In genomic region chr4:7129871-7130609, GRCh38 we compare ENCODE assay signal across 26 cellular contexts.
DNase-seq lines count a peak whose midpoint lies in the region; ATAC-seq, FAIRE-seq and TF ChIP-seq lines count a peak whose summit lies in the region.
"Had no signal": no experiment of that assay in that cellular context is flagged by ENCODE, and none has a peak within 500 bp of the region (broad histone marks: within the 10 kb centered on the region; RNA-seq: fewer than 3 reads in every experiment).

No MANE protein-coding gene starts in this region.

- in situ Hi-C loops in HepG2 (cut with HindIII; ENCODE audit: extremely low pct_ligation_motif_present, low pct_unique_long_range_greater_than_20kb): no loop called here

- ATAC-seq in HepG2 (peak; percentile 69), right lobe of liver (no peak), GM19467 (IDR thresholded peaks at IDR 0.05; ENCODE audit: unreplicated experiment) (no peak)
- ATAC-seq: A549; CD8-positive, alpha-beta T cell; GM12878 had no signal

- H3K27me3 ChIP-seq in HepG2 (ENCODE audit: control insufficient read depth in 1 of 2, insufficient read depth in 2 of 2, low read length in 2 of 2): peaks cover 4 to 35% of the 10 kb centered on the region in 2 experiments; a peak in 4 of 5 replicates
- H3K27me3 ChIP-seq in right lobe of liver: no peaks in the 10 kb centered on the region
- peaks cover 0 to 4% (median 0%) of the 10 kb centered on the region in 4 experiments; a peak in 1 of 7 replicates for H3K27me3 ChIP-seq in H1 (replicated peaks in 1 of 4; ENCODE audit: control insufficient read depth in 3 of 4, extremely low read depth in 1 of 4, insufficient read depth in 3 of 4, low read length in 3 of 4)
- H3K27me3 ChIP-seq in neuronal stem cell (ENCODE audit: control insufficient read depth in 3 of 3, insufficient read depth in 3 of 3, low read depth in 1 of 3, low read length in 3 of 3): peaks cover 0 to 8% (median 5%) of the 10 kb centered on the region in 3 experiments
- no peaks in the 10 kb centered on the region for H3K27me3 ChIP-seq in thyroid gland
- H3K27me3 ChIP-seq: BE2C had no signal

- H3K23ac ChIP-seq in H1 (ENCODE audit: insufficient read length) (no peak overlapping the region), neuronal stem cell (ENCODE audit: low read depth, low read length, poor library complexity) (peak overlapping the region; percentile 35)

- H4K91ac ChIP-seq in H1 (replicated peaks; ENCODE audit: insufficient read length, low read length) (no peak overlapping the region), neuronal stem cell (ENCODE audit: low read depth, low read length, poor library complexity) (peak overlapping the region; percentile 20)

- intact Hi-C loops in HepG2 (cut with micrococcal nuclease; ENCODE audit: unreplicated experiment) (no loop called here), right lobe of liver (cut with DNase I) (no loop called here), thyroid gland (cut with DNase I) (no loop called here)

- H3K14ac ChIP-seq in H1 (ENCODE audit: insufficient read length): no peak overlapping the region
- no peak overlapping the region for H3K14ac ChIP-seq in neuronal stem cell (ENCODE audit: low read length)

- peak overlapping the region; percentile 62; the same call in 1 of the 2 replicates for H2BK12ac ChIP-seq in H1 (ENCODE audit: low read depth, low read length)
- peak overlapping the region; percentile 23 for H2BK12ac ChIP-seq in neuronal stem cell (ENCODE audit: low read length)

- TF ChIP-seq RAD21 in HepG2 (CRISPR knock-in tag; IDR thresholded peaks at IDR 0.05) (no peak), H1 (IDR thresholded peaks at IDR 0.05 in 1 of 2, conservative IDR thresholded peaks at IDR 0.05 in 1 of 2; ENCODE audit: low read depth in 2 of 2, low read length in 2 of 2) (no peak)

- H3K4ac ChIP-seq in H1 (replicated peaks; ENCODE audit: insufficient read length, low read depth, low read length): no peak overlapping the region
- no peak overlapping the region for H3K4ac ChIP-seq in neuronal stem cell (ENCODE audit: low read length)

- H4K20me1 ChIP-seq in HepG2 (ENCODE audit: insufficient read depth, low read length) (no peaks in the 10 kb centered on the region), H1 (replicated peaks in 1 of 2; ENCODE audit: control insufficient read depth in 1 of 2, insufficient read depth in 2 of 2, low read length in 2 of 2) (peaks cover 0 to 14% of the 10 kb centered on the region in 2 experiments)

- TF ChIP-seq EP300 in HepG2 (IDR thresholded peaks at IDR 0.05; ENCODE audit: low read depth in 2 of 2, low read length in 2 of 2) (no peak), HepG2 (CRISPR knock-in tag; IDR thresholded peaks at IDR 0.05; ENCODE audit: borderline replicate concordance) (no peak), H1 (IDR thresholded peaks at IDR 0.05; ENCODE audit: borderline replicate concordance in 1 of 2, low read depth in 2 of 2, low read length in 2 of 2) (no peak)

- H3K9ac ChIP-seq in HepG2 (ENCODE audit: insufficient read depth, low read depth, low read length): no peak overlapping the region
- no peak overlapping the region; a peak in 1 of 7 replicates for H3K9ac ChIP-seq in H1 (replicated peaks in 1 of 4; ENCODE audit: extremely low read depth in 1 of 4, low read depth in 3 of 4, low read length in 3 of 4)
- peak overlapping the region; percentile 64 for H3K9ac ChIP-seq in neuronal stem cell (ENCODE audit: low read depth, low read length, poor library complexity)

- peaks cover 16% of the 10 kb centered on the region for H3K23me2 ChIP-seq in H1 (ENCODE audit: low read depth, low read length)

- H4K8ac ChIP-seq in H1 (ENCODE audit: extremely low read depth, insufficient read depth, low read length) (no peak overlapping the region), neuronal stem cell (ENCODE audit: low read depth, low read length) (no peak overlapping the region)

- H3K27ac ChIP-seq in HepG2 (ENCODE audit: extremely low read length, insufficient read depth, low read length) (no peak overlapping the region), right lobe of liver (no peak overlapping the region), H1 (ENCODE audit: low read depth, low read length) (no peak overlapping the region), neuronal stem cell (replicated peaks; ENCODE audit: low read length) (no peak overlapping the region), thyroid gland (peak overlapping the region; percentile 16 to 74 (median 60))
- H3K27ac ChIP-seq: A549, C4-2B had no signal

- H3K18ac ChIP-seq in H1 (ENCODE audit: extremely low read depth, low read length) (no peak overlapping the region), neuronal stem cell (ENCODE audit: low read length) (peak overlapping the region; percentile 84)

- DNase-seq in HepG2 (ENCODE audit: low spot score): no peak
- no peak for DNase-seq in right lobe of liver
- DNase-seq in H1 (ENCODE audit: low read depth in 1 of 2, low spot score in 2 of 2): no peak
- no peak for DNase-seq in neuronal stem cell (ENCODE audit: low spot score)
- DNase-seq in thyroid gland: peak; percentile 26 to 33
- no peak for DNase-seq in iPS-NIHi11 (ENCODE audit: low spot score)
- no peak for DNase-seq in SKM-1 treated with dmso at 0.1 percent for 144 hours (lab: John Stamatoyannopoulos, UW; ENCODE audit: unreplicated experiment)
- DNase-seq: 8988T; ACHN; AML-193; BE2C; Caco-2; CD4-positive, CD25-positive, alpha-beta regulatory T cell; CD8-positive, alpha-beta T cell; DMS153; DMS79; EL; GDM1; GOT3; H7; HCEC 1CT had no signal

- no peak overlapping the region for H2BK15ac ChIP-seq in H1 (ENCODE audit: low read length)
- peak overlapping the region; percentile 65 for H2BK15ac ChIP-seq in neuronal stem cell (ENCODE audit: low read length)

- H3K79me2 ChIP-seq in HepG2 (ENCODE audit: insufficient read depth, low read length): no peaks in the 10 kb centered on the region
- H3K79me2 ChIP-seq in H1 (ENCODE audit: control insufficient read depth in 1 of 2, insufficient read depth in 2 of 2, low read length in 2 of 2): no peaks in the 10 kb centered on the region

- peak overlapping the region; percentile 99; the same call in 1 of the 2 replicates for H2AK5ac ChIP-seq in H1 (ENCODE audit: low read depth, low read length)
- H2AK5ac ChIP-seq in neuronal stem cell (ENCODE audit: low read depth, low read length): peak overlapping the region; percentile 51

- H3K4me2 ChIP-seq in HepG2 (ENCODE audit: low read depth, low read length): peak overlapping the region; percentile 26
- no peak overlapping the region for H3K4me2 ChIP-seq in H1 (ENCODE audit: insufficient read depth in 1 of 2, low read depth in 2 of 2, low read length in 2 of 2)
- H3K4me2 ChIP-seq in neuronal stem cell (ENCODE audit: insufficient read depth, low read length, poor library complexity, severe bottlenecking): no peak overlapping the region
- H3K4me2 ChIP-seq: A549 had no signal

- WGBS in HepG2 (ENCODE audit: low lambda C conversion rate): 34% methylated on average over 5 of the region's 28 CpGs
- WGBS in right lobe of liver (ENCODE audit: insufficient coverage, low coverage, low lambda C conversion rate, missing lambda C conversion rate): 81% methylated on average over 8 of the region's 28 CpGs
- 88% methylated on average over 27 of the region's 28 CpGs; no CpG with 5 or more reads in 1 of the 2 experiments for WGBS in H1 (ENCODE audit: extremely low coverage in 1 of 2, insufficient coverage in 1 of 2, insufficient read length in 1 of 2, insufficient replicate concordance in 2 of 2, low coverage in 1 of 2, low lambda C conversion rate in 2 of 2, missing lambda C conversion rate in 1 of 2), 2 experiments
- no CpG with 5 or more reads among the region's 28 CpGs for WGBS in neuronal stem cell (ENCODE audit: extremely low coverage in 2 of 2, insufficient read length in 2 of 2, insufficient replicate concordance in 1 of 2), 2 donors
- WGBS in thyroid gland, 2 donors: 62 to 64% methylated on average over 14 to 22 of the region's 28 CpGs

- H4K5ac ChIP-seq in H1 (ENCODE audit: insufficient read length, low read depth, low read length): no peak overlapping the region

- FAIRE-seq in HepG2 (lab: Jason Lieb, UNC) (no peak), H1 (lab: Jason Lieb, UNC) (no peak)
- FAIRE-seq: A549, GM19239 had no signal

- BruUV-seq in HepG2 (replicated peaks; lab: Mats Ljungman, UMichigan): no TSS peak

- TF ChIP-seq POLR2A in HepG2 (IDR thresholded peaks at IDR 0.05; ENCODE audit: insufficient read depth in 1 of 2, low read depth in 2 of 2, low read length in 2 of 2) (no peak), right lobe of liver (IDR thresholded peaks at IDR 0.05) (no peak), H1 (IDR thresholded peaks at IDR 0.05; ENCODE audit: control extremely low read depth in 1 of 2, low read depth in 2 of 2, low read length in 2 of 2) (no peak), thyroid gland (IDR thresholded peaks at IDR 0.05) (no peak)

- H3K79me1 ChIP-seq in H1 (ENCODE audit: low read depth, low read length): no peaks in the 10 kb centered on the region; the same call in none of the 2 replicates
- H3K79me1 ChIP-seq in neuronal stem cell (ENCODE audit: low read depth, low read length): no peaks in the 10 kb centered on the region

- H3K9me3 ChIP-seq in HepG2 (ENCODE audit: low read length): no peaks in the 10 kb centered on the region
- H3K9me3 ChIP-seq in right lobe of liver: no peaks in the 10 kb centered on the region
- no peaks in the 10 kb centered on the region for H3K9me3 ChIP-seq in H1 (ENCODE audit: insufficient read depth in 2 of 2, low read depth in 1 of 2, low read length in 1 of 2)
- peaks cover 0 to 12% of the 10 kb centered on the region in 2 donors for H3K9me3 ChIP-seq in neuronal stem cell (replicated peaks in 1 of 2; ENCODE audit: control insufficient read depth in 2 of 2, insufficient read depth in 1 of 2, low read depth in 1 of 2, low read length in 2 of 2)
- no peaks in the 10 kb centered on the region for H3K9me3 ChIP-seq in thyroid gland
- H3K9me3 ChIP-seq: A549, BE2C had no signal

- peak overlapping the region in 1 of 3 experiments; percentile 8; a peak in 1 of 6 replicates for H3K4me3 ChIP-seq in HepG2 (replicated peaks in 1 of 3; ENCODE audit: insufficient read depth in 1 of 3, low read depth in 2 of 3, low read length in 3 of 3)
- no peak overlapping the region for H3K4me3 ChIP-seq in right lobe of liver
- H3K4me3 ChIP-seq in H1 (ENCODE audit: extremely low read depth in 1 of 4, insufficient read depth in 2 of 4, low read depth in 3 of 4, low read length in 4 of 4): no peak overlapping the region
- H3K4me3 ChIP-seq in neuronal stem cell (ENCODE audit: low read length in 2 of 2): peak overlapping the region in 1 of 2 donors; percentile 5
- no peak overlapping the region for H3K4me3 ChIP-seq in thyroid gland (replicated peaks in 1 of 3)
- H3K4me3 ChIP-seq: A549, GM12878 had no signal

- H3K36me3 ChIP-seq in HepG2 (replicated peaks in 1 of 2; ENCODE audit: control insufficient read depth in 1 of 2, insufficient read depth in 2 of 2, low read length in 2 of 2) (no peaks in the 10 kb centered on the region), right lobe of liver (no peaks in the 10 kb centered on the region), H1 (ENCODE audit: control insufficient read depth in 2 of 4, insufficient read depth in 4 of 4, low read length in 3 of 4) (no peaks in the 10 kb centered on the region), neuronal stem cell (replicated peaks in 1 of 2; ENCODE audit: control insufficient read depth in 2 of 2, insufficient read depth in 2 of 2, low read length in 2 of 2) (no peaks in the 10 kb centered on the region), thyroid gland (no peaks in the 10 kb centered on the region)
- H3K36me3 ChIP-seq: BE2C had no signal

- CTCF ChIA-PET in HepG2 (lab: Yijun Ruan, JAX; ENCODE audit: low intra/inter-chr PET ratio, low total read pairs): no interaction called here
- CTCF ChIA-PET in H1 (lab: Charles Lee; ENCODE audit: partially characterized antibody): interaction anchor here (0.8 to 2.5 kb wide), 9 partner anchors 9 to 566 kb away, joined by 3 to 6 read pairs (median 3); no protein-coding TSS in a partner anchor

- H3K4me1 ChIP-seq in HepG2 (ENCODE audit: insufficient read depth, low read length): peaks cover 25% of the 10 kb centered on the region
- peaks cover 0 to 9% (median 3%) of the 10 kb centered on the region in 4 donors for H3K4me1 ChIP-seq in right lobe of liver
- H3K4me1 ChIP-seq in H1 (replicated peaks in 1 of 4; ENCODE audit: control insufficient read depth in 3 of 4, insufficient read depth in 4 of 4, low read length in 3 of 4): peaks cover 0 to 5% (median 0%) of the 10 kb centered on the region in 4 experiments; a peak in 2 of 7 replicates
- peaks cover 0 to 6% of the 10 kb centered on the region in 2 donors for H3K4me1 ChIP-seq in neuronal stem cell (ENCODE audit: control insufficient read depth in 2 of 2, insufficient read depth in 1 of 2, low read depth in 1 of 2, low read length in 2 of 2)
- peaks cover 59 to 65% of the 10 kb centered on the region in 2 donors for H3K4me1 ChIP-seq in thyroid gland
- H3K4me1 ChIP-seq: A549, BE2C, Caco-2 had no signal

- no peak overlapping the region for H2BK120ac ChIP-seq in H1 (replicated peaks; ENCODE audit: low read depth, low read length)
- H2BK120ac ChIP-seq in neuronal stem cell (ENCODE audit: low read depth, low read length): no peak overlapping the region

- H2BK20ac ChIP-seq in H1 (ENCODE audit: low read length): no peak overlapping the region

- POLR2A ChIA-PET in HepG2 (lab: Yijun Ruan, JAX): no interaction called here
- POLR2A ChIA-PET in H1 (lab: Charles Lee; ENCODE audit: partially characterized antibody): interaction anchor here (0.6 kb wide), 1 partner anchor 356 kb away, joined by 3 read pairs; no protein-coding TSS in a partner anchor

- H3K56ac ChIP-seq in H1 (replicated peaks; ENCODE audit: insufficient read length, low read depth, low read length): no peak overlapping the region

- H2AFZ ChIP-seq in HepG2 (ENCODE audit: low read length): no peak overlapping the region
- no peak overlapping the region for H2AFZ ChIP-seq in H1 (ENCODE audit: low read length)
- no peak overlapping the region for H2AFZ ChIP-seq in neuronal stem cell (ENCODE audit: low read length)

- TF ChIP-seq CTCF in HepG2 (CRISPR knock-in tag; IDR thresholded peaks at IDR 0.05) (no peak), right lobe of liver (IDR thresholded peaks at IDR 0.05) (no peak), H1 (IDR thresholded peaks at IDR 0.05; ENCODE audit: control extremely low read depth in 1 of 3, insufficient read depth in 1 of 3, low read depth in 1 of 3, low read length in 3 of 3) (no peak), thyroid gland (IDR thresholded peaks at IDR 0.05) (no peak)

- H2BK5ac ChIP-seq in H1 (ENCODE audit: low read depth, low read length) (no peak overlapping the region), neuronal stem cell (ENCODE audit: low read length) (no peak overlapping the region)

Comparison
In these comparisons a context has a peak if more than half of its experiments do, and no peak if none do; other contexts are left out.
1. DNase-seq: peak in thyroid gland (2 of 2); none in HepG2 (single experiment), right lobe of liver (0 of 3), H1 (0 of 2), neuronal stem cell (single experiment), iPS-NIHi11 (single experiment) and SKM-1 treated with dmso at 0.1 percent for 144 hours (single experiment).
2. H3K27ac ChIP-seq: peak in thyroid gland (3 of 3); none in HepG2 (single experiment), right lobe of liver (0 of 3), H1 (single experiment) and neuronal stem cell (single experiment).